1 cellular context compared by ENCODE assay signal in genomic region chr6:53432318-53433161, GRCh38.
TF ChIP-seq lines count a peak whose summit lies in the region.

No MANE protein-coding gene starts in this region.

TF ChIP-seq in GM12878, 131 proteins besides CTCF, POLR2A, EP300 and RAD21 (continued from another document):
- TF ChIP-seq POLR2AphosphoS2 (IDR thresholded peaks at IDR 0.05; ENCODE audit: low read depth, low read length), result no peak
- TF ChIP-seq BHLHE40 (IDR thresholded peaks at IDR 0.05; ENCODE audit: borderline replicate concordance in 1 of 2, low read depth in 2 of 2, low read length in 1 of 2), result no peak
- TF ChIP-seq ATF2 (IDR thresholded peaks at IDR 0.05; ENCODE audit: low read length), result no peak
- TF ChIP-seq GATAD2B (conservative IDR thresholded peaks at IDR 0.05; ENCODE audit: low read depth), result no peak
- no peak for TF ChIP-seq SPI1 (IDR thresholded peaks at IDR 0.05; ENCODE audit: borderline replicate concordance, insufficient read depth, low read depth, low read length)
- TF ChIP-seq DPF2 (IDR thresholded peaks at IDR 0.05), result no peak
- peak; percentile 12 to 18; a peak in 1 of 4 replicates for TF ChIP-seq IKZF2 (IDR thresholded peaks at IDR 0.05)
